In the genomic region with DNA sequence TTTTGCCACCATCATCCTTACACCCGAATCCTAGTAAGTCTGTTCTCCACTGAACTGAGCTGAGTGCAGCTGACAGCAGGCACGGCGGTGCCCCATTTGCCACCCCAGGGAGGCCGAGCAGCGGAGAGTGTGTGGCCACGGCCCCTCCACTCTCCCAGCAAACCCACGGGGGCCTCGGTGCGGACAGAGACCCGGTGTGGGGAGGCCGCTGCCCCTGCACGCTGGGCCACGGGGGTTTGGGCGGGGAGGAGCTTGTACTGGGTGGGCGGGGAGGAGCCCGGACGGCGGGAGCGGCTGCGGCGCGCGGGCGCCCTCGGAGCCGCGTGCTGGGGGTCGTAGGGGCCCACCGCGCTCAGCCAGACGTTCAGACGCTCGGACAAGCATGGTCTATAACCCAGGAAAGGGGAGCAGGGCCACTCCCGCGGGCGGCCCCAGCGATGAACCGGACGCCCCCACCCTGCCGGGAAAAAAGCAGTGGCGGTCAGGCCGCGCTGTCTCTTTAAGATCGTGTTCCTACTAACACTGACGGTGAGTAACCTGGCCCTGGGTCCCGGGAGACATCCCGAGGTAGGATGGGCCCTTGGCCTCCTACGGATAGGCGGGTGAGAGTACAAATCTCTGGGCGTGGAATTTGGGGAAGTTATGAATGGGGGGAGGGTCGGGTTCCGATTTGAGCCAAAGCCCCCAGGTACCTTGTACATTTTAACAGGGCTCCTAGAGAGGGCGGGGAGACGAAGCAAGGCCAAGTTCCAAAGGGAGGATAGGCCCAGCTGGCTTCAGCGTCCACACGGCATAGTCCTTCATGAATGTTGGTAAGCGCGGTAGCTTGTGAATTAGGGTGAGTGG, we compare ENCODE assay signal across 8 cellular contexts. TPM values are rescaled to one million over a fixed set of nuclear protein-coding genes. Genes with fewer than 3 reads are reported as not detected.
DNase-seq lines count a peak whose midpoint lies in the region; ATAC-seq and TF ChIP-seq lines count a peak whose summit lies in the region.

A gene with protein sequence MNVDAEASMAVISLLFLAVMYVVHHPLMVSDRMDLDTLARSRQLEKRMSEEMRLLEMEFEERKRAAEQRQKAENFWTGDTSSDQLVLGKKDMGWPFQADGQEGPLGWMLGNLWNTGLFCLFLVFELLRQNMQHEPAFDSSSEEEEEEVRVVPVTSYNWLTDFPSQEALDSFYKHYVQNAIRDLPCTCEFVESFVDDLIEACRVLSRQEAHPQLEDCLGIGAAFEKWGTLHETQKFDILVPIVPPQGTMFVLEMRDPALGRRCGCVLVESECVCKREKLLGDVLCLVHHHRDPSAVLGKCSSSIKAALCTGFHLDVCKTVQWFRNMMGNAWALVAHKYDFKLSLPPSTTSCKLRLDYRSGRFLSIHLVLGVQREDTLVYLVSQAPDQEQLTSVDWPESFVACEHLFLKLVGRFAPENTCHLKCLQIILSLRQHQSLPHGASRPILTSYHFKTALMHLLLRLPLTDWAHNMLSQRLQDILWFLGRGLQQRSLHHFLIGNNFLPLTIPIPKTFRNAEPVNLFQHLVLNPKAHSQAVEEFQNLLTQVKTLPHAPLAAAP (plus strand): TSS at position 280 of the 846 bp plus-strand sequence. CDS start 523 bp downstream, at position 803.

- no peak within 1 kb of the TSS for H2AFZ ChIP-seq in H9 (ENCODE audit: low read length)
- no peak within 1 kb of the TSS for H2AFZ ChIP-seq in PC-3 (ENCODE audit: low read length)

- peaks cover 18 to 23% of the 10 kb centered on the region in 2 experiments for H3K4me1 Mint-ChIP-seq in H9
- peaks cover 48 to 49% of the 10 kb centered on the region in 2 donors for H3K4me1 Mint-ChIP-seq in natural killer cell treated with Interleukin-12 subunit alpha and Interleukin-12 subunit beta and Interleukin-15 and Interleukin-18, amount 100 ng/mL, for 72 hours (ENCODE audit: low read depth in 2 of 2)

- H3K27me3 Mint-ChIP-seq in H9 (ENCODE audit: low read depth) = peaks cover 53% of the 10 kb centered on the region
- H3K27me3 Mint-ChIP-seq in natural killer cell treated with Interleukin-12 subunit alpha and Interleukin-12 subunit beta and Interleukin-15 and Interleukin-18, amount 100 ng/mL, for 72 hours = no peaks in the 10 kb centered on the region

- no peak within 1 kb of the TSS for H2BK15ac ChIP-seq in H9 (ENCODE audit: low read depth, low read length)

- CTCF ChIA-PET in PC-3 (lab: Charles Lee) = no interaction called here

- H3K4me3 ChIP-seq in BLaER1 treated with 17β-estradiol and CSF1 and Interleukin-3, amounts not matched to agents 10 nM and 100 nM = peak within 1 kb of the TSS; percentile 67 to 86 (median 80)
- H3K4me3 ChIP-seq in WI38 (ENCODE audit: low read depth, low read length) = peak within 1 kb of the TSS; percentile 56
- H3K4me3 ChIP-seq in epithelial cell of esophagus (ENCODE audit: low read length) = peak within 1 kb of the TSS; percentile 20
- no peak within 1 kb of the TSS for H3K4me3 ChIP-seq in PC-3 (ENCODE audit: low read length)

- H3K27ac Mint-ChIP-seq in H9 = no peak within 1 kb of the TSS
- peak within 1 kb of the TSS; percentile 91 to 98 for H3K27ac Mint-ChIP-seq in natural killer cell treated with Interleukin-12 subunit alpha and Interleukin-12 subunit beta and Interleukin-15 and Interleukin-18, amount 100 ng/mL, for 72 hours

- no peak within 1 kb of the TSS for H4K8ac ChIP-seq in H9 (replicated peaks; ENCODE audit: insufficient read length, low read depth, low read length)

- H3K23ac ChIP-seq in H9 (ENCODE audit: insufficient read length, low read depth, low read length) = no peak within 1 kb of the TSS

- no peaks in the 10 kb centered on the region for H3K9me2 ChIP-seq in PC-3 (replicated peaks; ENCODE audit: low read length)

- no peak within 1 kb of the TSS for H4K5ac ChIP-seq in H9 (ENCODE audit: insufficient read length, low read depth, low read length)

- no peak within 1 kb of the TSS for H2BK20ac ChIP-seq in H9 (ENCODE audit: low read depth, low read length, poor library complexity, severe bottlenecking)

- peaks cover 11% of the 10 kb centered on the region for H3K23me2 ChIP-seq in H9 (ENCODE audit: insufficient read length, low read depth, low read length, poor library complexity, severe bottlenecking)

- peaks cover 4% of the 10 kb centered on the region for H3F3A ChIP-seq in PC-3 (ENCODE audit: low read length, unreplicated experiment)

- no peak within 1 kb of the TSS for H4K91ac ChIP-seq in H9 (ENCODE audit: insufficient read length, low read depth, low read length)

- no peak within 1 kb of the TSS for H2BK5ac ChIP-seq in H9 (ENCODE audit: insufficient read length, low read length)

- no peak within 1 kb of the TSS for H2BK120ac ChIP-seq in H9 (ENCODE audit: low read depth, low read length, poor library complexity, severe bottlenecking)

- H3K9me3 ChIP-seq in BLaER1 treated with 17β-estradiol and CSF1 and Interleukin-3, amounts not matched to agents 10 nM and 100 nM (replicated peaks in 1 of 11) = no peaks in the 10 kb centered on the region
- H3K9me3 ChIP-seq in H9 (ENCODE audit: control insufficient read depth, low read depth, low read length) (no peaks in the 10 kb centered on the region), PC-3 (ENCODE audit: low read length) (no peaks in the 10 kb centered on the region)

- peaks cover 0 to 10% (median 0%) of the 10 kb centered on the region in 11 experiments; a peak in 6 of 22 replicates for H4K20me1 ChIP-seq in BLaER1 treated with 17β-estradiol and CSF1 and Interleukin-3, amounts not matched to agents 10 nM and 100 nM
- no peaks in the 10 kb centered on the region for H4K20me1 ChIP-seq in H9 (ENCODE audit: control insufficient read depth, insufficient read depth, insufficient read length)
- H4K20me1 ChIP-seq in PC-3 (ENCODE audit: low read length) = no peaks in the 10 kb centered on the region

- intact Hi-C loops in PC-3 (cut with micrococcal nuclease) = no loop called here

- no peak for TF ChIP-seq CTCF in H9 (conservative IDR thresholded peaks at IDR 0.05)
- TF ChIP-seq CTCF in WI38 (IDR thresholded peaks at IDR 0.05; ENCODE audit: low read depth, low read length) = no peak
- TF ChIP-seq CTCF in epithelial cell of esophagus (IDR thresholded peaks at IDR 0.05; ENCODE audit: insufficient read depth, low read depth, low read length, missing control alignments) = no peak
- no peak for TF ChIP-seq CTCF in PC-3 (conservative IDR thresholded peaks at IDR 0.05; ENCODE audit: low read depth, low read length)

- H3K36me3 ChIP-seq in BLaER1 treated with 17β-estradiol and CSF1 and Interleukin-3, amounts not matched to agents 10 nM and 100 nM = peaks cover 12 to 37% (median 33%) of the 10 kb centered on the region in 11 experiments; a peak in 21 of 22 replicates
- H3K36me3 ChIP-seq in PC-3 (ENCODE audit: low read depth, low read length) = no peaks in the 10 kb centered on the region

- H3K9me3 Mint-ChIP-seq in H9 = no peaks in the 10 kb centered on the region; a peak in 1 of 5 replicates
- H3K9me3 Mint-ChIP-seq in natural killer cell treated with Interleukin-12 subunit alpha and Interleukin-12 subunit beta and Interleukin-15 and Interleukin-18, amount 100 ng/mL, for 72 hours = no peaks in the 10 kb centered on the region

- no peaks in the 10 kb centered on the region for H3K79me2 ChIP-seq in H9 (ENCODE audit: insufficient read depth, low read length)
- no peaks in the 10 kb centered on the region for H3K79me2 ChIP-seq in PC-3 (ENCODE audit: low read length)

- no peak within 1 kb of the TSS for H3K4ac ChIP-seq in H9 (ENCODE audit: low read depth, low read length)

- no peaks in the 10 kb centered on the region for H3K27me3 ChIP-seq in BLaER1 treated with 17β-estradiol and CSF1 and Interleukin-3, amounts not matched to agents 10 nM and 100 nM
- peaks cover 16% of the 10 kb centered on the region; the same call in 1 of the 2 replicates for H3K27me3 ChIP-seq in H9 (ENCODE audit: insufficient read depth, low read length)
- H3K27me3 ChIP-seq in PC-3 (ENCODE audit: low read length) = peaks cover 11% of the 10 kb centered on the region; the same call in 1 of the 2 replicates

- H2AK5ac ChIP-seq in H9 (ENCODE audit: insufficient read length, low read length) = no peak within 1 kb of the TSS

- no peaks in the 10 kb centered on the region for H3K79me1 ChIP-seq in H9 (ENCODE audit: insufficient read depth, low read depth, low read length, poor library complexity, severe bottlenecking)

- H3K18ac ChIP-seq in H9 (ENCODE audit: insufficient read length, low read depth, low read length) = no peak within 1 kb of the TSS

- peak within 1 kb of the TSS; percentile 82 to 84 for H3K4me3 Mint-ChIP-seq in H9
- H3K4me3 Mint-ChIP-seq in natural killer cell treated with Interleukin-12 subunit alpha and Interleukin-12 subunit beta and Interleukin-15 and Interleukin-18, amount 100 ng/mL, for 72 hours = peak within 1 kb of the TSS; percentile 97

- H3K56ac ChIP-seq in H9 (ENCODE audit: insufficient read length, low read depth, low read length) = no peak within 1 kb of the TSS

- peak; percentile 53 to 62 for ATAC-seq in natural killer cell treated with Interleukin-12 subunit alpha and Interleukin-12 subunit beta and Interleukin-15 and Interleukin-18, amount 100 ng/mL, for 72 hours
- no peak for ATAC-seq in GM21737 (IDR thresholded peaks at IDR 0.05; ENCODE audit: unreplicated experiment)
- no peak for ATAC-seq in PC-3

- WGBS in H9 (ENCODE audit: extremely low coverage, insufficient read length, low lambda C conversion rate) = no CpG with 5 or more reads among the region's 58 CpGs

- H3K14ac ChIP-seq in H9 (ENCODE audit: insufficient read depth, low read length) = no peak within 1 kb of the TSS; the same call in none of the 2 replicates

- peaks cover 43 to 74% (median 64%) of the 10 kb centered on the region in 10 experiments for H3K4me1 ChIP-seq in BLaER1 treated with 17β-estradiol and CSF1 and Interleukin-3, amounts not matched to agents 10 nM and 100 nM
- H3K4me1 ChIP-seq in H9 (ENCODE audit: insufficient read depth, low read length) (no peaks in the 10 kb centered on the region), PC-3 (ENCODE audit: insufficient read depth, low read length) (peaks cover 31% of the 10 kb centered on the region)

- peak within 1 kb of the TSS; percentile 76 to 94 (median 91) for H3K4me2 ChIP-seq in BLaER1 treated with 17β-estradiol and CSF1 and Interleukin-3, amounts not matched to agents 10 nM and 100 nM
- H3K4me2 ChIP-seq in H9 (ENCODE audit: insufficient read depth, insufficient read length, low read length) = peak within 1 kb of the TSS; percentile 83
- H3K4me2 ChIP-seq in PC-3 (ENCODE audit: low read length) = no peak within 1 kb of the TSS

- no TSS peak for BruUV-seq in PC-3 (replicated peaks; lab: Mats Ljungman, UMichigan)

- peak; percentile 55 for DNase-seq in H9
- DNase-seq in epithelial cell of esophagus (ENCODE audit: low read depth) = peak; percentile 40
- peak; percentile 63 for DNase-seq in natural killer cell treated with Interleukin-12 subunit alpha and Interleukin-12 subunit beta and Interleukin-15 and Interleukin-18, amount 100 ng/mL, for 72 hours (ENCODE audit: low spot score)
- no peak for DNase-seq in PC-3
- DNase-seq in HT-29 (ENCODE audit: low spot score) = no peak

- H3T11ph ChIP-seq in H9 (ENCODE audit: low read length) = no peak within 1 kb of the TSS

- peaks cover 22 to 25% (median 23%) of the 10 kb centered on the region in 3 experiments for H3K36me3 Mint-ChIP-seq in H9 (ENCODE audit: insufficient read depth in 1 of 3, low read depth in 3 of 3)
- peaks cover 14% of the 10 kb centered on the region for H3K36me3 Mint-ChIP-seq in natural killer cell treated with Interleukin-12 subunit alpha and Interleukin-12 subunit beta and Interleukin-15 and Interleukin-18, amount 100 ng/mL, for 72 hours

- H3K27ac ChIP-seq in BLaER1 treated with 17β-estradiol and CSF1 and Interleukin-3, amounts not matched to agents 10 nM and 100 nM = peak within 1 kb of the TSS; percentile 51 to 89 (median 84)
- H3K27ac ChIP-seq in H9 (ENCODE audit: insufficient read length, low read depth, low read length) = no peak within 1 kb of the TSS
- H3K27ac ChIP-seq in PC-3 (ENCODE audit: low read length) = no peak within 1 kb of the TSS

- H2BK12ac ChIP-seq in H9 (ENCODE audit: insufficient read length, low read depth, low read length) = no peak within 1 kb of the TSS

- peak within 1 kb of the TSS; percentile 77 to 92 (median 87) for H3K9ac ChIP-seq in BLaER1 treated with 17β-estradiol and CSF1 and Interleukin-3, amounts not matched to agents 10 nM and 100 nM
- H3K9ac ChIP-seq in H9 (ENCODE audit: extremely low read depth, insufficient read length, low read length) (no peak within 1 kb of the TSS), PC-3 (ENCODE audit: low read length) (no peak within 1 kb of the TSS)

- POLR2A ChIA-PET in PC-3 (lab: Charles Lee; ENCODE audit: unreplicated experiment) = no interaction called here

RNA-seq across cellular contexts. Expression of the gene that starts here (rescaled TPM):
- total RNA-seq in H9 (2021) (16.1 and 16.3 TPM in 2 replicates), PC-3 (2014; rRNA removed) (not detected in 2 replicates)
- 10 to 100 TPM; 48.2 to 62.2 TPM for total RNA-seq in natural killer cell treated with Interleukin-12 subunit alpha and Interleukin-12 subunit beta and Interleukin-15 and Interleukin-18, amount 100 ng/mL, for 72 hours
- total RNA-seq in HT-29 (2014; rRNA removed; shearing (Covaris generic)) = not detected in 2 replicates

Comparison
In these comparisons a context has a peak if more than half of its experiments do, and no peak if none do; other contexts are left out.
1. RNA of the gene that starts here (total RNA-seq): 48.2 to 62.2 TPM in natural killer cell treated with Interleukin-12 subunit alpha and Interleukin-12 subunit beta and Interleukin-15 and Interleukin-18, amount 100 ng/mL, for 72 hours and 16.1 to 16.3 TPM in H9; not detected in PC-3 and not detected in HT-29; every median in the first group is over 10 times any median in the second.
2. H3K27ac ChIP-seq: peak in BLaER1 treated with 17β-estradiol and CSF1 and Interleukin-3, amounts not matched to agents 10 nM and 100 nM (11 of 11); none in H9 (single experiment) and PC-3 (single experiment).
3. H3K9ac ChIP-seq: peak in BLaER1 treated with 17β-estradiol and CSF1 and Interleukin-3, amounts not matched to agents 10 nM and 100 nM (11 of 11); none in H9 (single experiment) and PC-3 (single experiment).
4. DNase-seq: peak in H9 (single experiment), epithelial cell of esophagus (single experiment) and natural killer cell treated with Interleukin-12 subunit alpha and Interleukin-12 subunit beta and Interleukin-15 and Interleukin-18, amount 100 ng/mL, for 72 hours (single experiment); none in PC-3 (single experiment) and HT-29 (single experiment).
5. H3K27ac Mint-ChIP-seq: peak in natural killer cell treated with Interleukin-12 subunit alpha and Interleukin-12 subunit beta and Interleukin-15 and Interleukin-18, amount 100 ng/mL, for 72 hours (2 of 2); none in H9 (0 of 3).
6. ATAC-seq: peak in natural killer cell treated with Interleukin-12 subunit alpha and Interleukin-12 subunit beta and Interleukin-15 and Interleukin-18, amount 100 ng/mL, for 72 hours (2 of 2); none in GM21737 (single experiment) and PC-3 (single experiment).